Comparison of ENCODE assay signal across 7 cellular contexts in genomic region chr6:69732640-69733039, GRCh38.
DNase-seq lines count a peak whose midpoint lies in the region; ATAC-seq, FAIRE-seq and TF ChIP-seq lines count a peak whose summit lies in the region.

No MANE protein-coding gene starts in this region.

- peak; percentile 41 for TF ChIP-seq CTCF in RWPE2 (IDR thresholded peaks at IDR 0.05; ENCODE audit: poor library complexity, severe bottlenecking)
- TF ChIP-seq CTCF in spleen (IDR thresholded peaks at IDR 0.05 in 8 of 11, conservative IDR thresholded peaks at IDR 0.05 in 3 of 11): peak in 5 of 11 experiments; percentile 9 to 40 (median 22)
- TF ChIP-seq CTCF in left lung (IDR thresholded peaks at IDR 0.05): no peak

- H3K4me3 ChIP-seq in RWPE2 (ENCODE audit: severe bottlenecking) (no peak overlapping the region), spleen (no peak overlapping the region), left lung (no peak overlapping the region)
- no peak overlapping the region for H3K4me3 ChIP-seq in naive thymus-derived CD4-positive, alpha-beta T cell (ENCODE audit: low read length)

- H3K27ac ChIP-seq in RWPE2 (ENCODE audit: poor library complexity, severe bottlenecking) (no peak overlapping the region), spleen (no peak overlapping the region), left lung (no peak overlapping the region)
- no peak overlapping the region for H3K27ac ChIP-seq in naive thymus-derived CD4-positive, alpha-beta T cell (ENCODE audit: low read depth, low read length)

- H3K27ac Mint-ChIP-seq in naive thymus-derived CD4-positive, alpha-beta T cell: no peak overlapping the region

- 44 to 50% (median 49%) methylated on average over 2 of the region's 2 CpGs for WGBS in spleen, 5 donors

- no peak overlapping the region for H3K4me3 Mint-ChIP-seq in naive thymus-derived CD4-positive, alpha-beta T cell

- no peaks in the 10 kb centered on the region for H3K27me3 Mint-ChIP-seq in naive thymus-derived CD4-positive, alpha-beta T cell

- intact Hi-C loops in naive thymus-derived CD4-positive, alpha-beta T cell (cut with micrococcal nuclease): loop anchor here (1.0 to 10.0 kb wide), 6 partner anchors 103 to 435 kb away; no protein-coding TSS in a partner anchor
- intact Hi-C loops in spleen (cut with DNase I; ENCODE audit: low total_unique reads) (no loop called here), left lung (cut with DNase I) (no loop called here)

- POLR2A ChIA-PET in naive thymus-derived CD4-positive, alpha-beta T cell (lab: Charles Lee): no interaction called here

- H3K36me3 ChIP-seq in RWPE2 (ENCODE audit: low read depth) (peaks cover 4% of the 10 kb centered on the region; the same call in 1 of the 2 replicates), spleen (peaks cover 0 to 48% (median 3%) of the 10 kb centered on the region in 6 donors), left lung (peaks cover 0 to 4% of the 10 kb centered on the region in 2 donors)
- H3K36me3 ChIP-seq in naive thymus-derived CD4-positive, alpha-beta T cell (ENCODE audit: control insufficient read depth in 2 of 3, insufficient read depth in 3 of 3, low read length in 3 of 3): peaks cover 0 to 4% (median 0%) of the 10 kb centered on the region in 3 experiments

- H3K27me3 ChIP-seq in RWPE2 (ENCODE audit: insufficient read depth, poor library complexity, severe bottlenecking): no peaks in the 10 kb centered on the region
- no peaks in the 10 kb centered on the region for H3K27me3 ChIP-seq in naive thymus-derived CD4-positive, alpha-beta T cell (ENCODE audit: control insufficient read depth in 2 of 2, insufficient read depth in 2 of 2, low read length in 2 of 2)
- no peaks in the 10 kb centered on the region for H3K27me3 ChIP-seq in spleen (replicated peaks in 1 of 7)
- no peaks in the 10 kb centered on the region for H3K27me3 ChIP-seq in left lung

- peak; percentile 41 for FAIRE-seq in GM18507 (lab: Jason Lieb, UNC)

- H3K36me3 Mint-ChIP-seq in naive thymus-derived CD4-positive, alpha-beta T cell: peaks cover 0 to 16% (median 4%) of the 10 kb centered on the region in 5 donors

- H3K4me1 ChIP-seq in RWPE2 (ENCODE audit: insufficient read depth, poor library complexity, severe bottlenecking) (no peaks in the 10 kb centered on the region), spleen (peaks cover 0 to 11% (median 0%) of the 10 kb centered on the region in 6 donors), left lung (no peaks in the 10 kb centered on the region)
- H3K4me1 ChIP-seq in naive thymus-derived CD4-positive, alpha-beta T cell (ENCODE audit: control insufficient read depth in 2 of 2, insufficient read depth in 2 of 2, low read length in 2 of 2): no peaks in the 10 kb centered on the region

- no peaks in the 10 kb centered on the region for H3K9me3 Mint-ChIP-seq in naive thymus-derived CD4-positive, alpha-beta T cell

- ATAC-seq in HG02870 (IDR thresholded peaks at IDR 0.05; ENCODE audit: unreplicated experiment): peak; percentile 83
- ATAC-seq in RWPE2 (ENCODE audit: low read depth): no peak
- no peak for ATAC-seq in naive thymus-derived CD4-positive, alpha-beta T cell
- ATAC-seq in left lung: no peak

- H3K9me3 ChIP-seq in RWPE2 (ENCODE audit: severe bottlenecking) (no peaks in the 10 kb centered on the region), spleen (no peaks in the 10 kb centered on the region), left lung (no peaks in the 10 kb centered on the region)
- H3K9me3 ChIP-seq in naive thymus-derived CD4-positive, alpha-beta T cell (ENCODE audit: control insufficient read depth in 2 of 3, low read length in 3 of 3): no peaks in the 10 kb centered on the region

- H3K4me1 Mint-ChIP-seq in naive thymus-derived CD4-positive, alpha-beta T cell: peaks cover 0 to 9% (median 6%) of the 10 kb centered on the region in 7 donors

- CTCF ChIA-PET in naive thymus-derived CD4-positive, alpha-beta T cell (lab: Charles Lee): interaction anchor here (0.6 to 1.9 kb wide), 6 partner anchors 20 to 375 kb away, joined by 3 to 5 read pairs (median 3); partner anchors contain the start of genes COL19A1 and LMBRD1

- TF ChIP-seq POLR2A in spleen (IDR thresholded peaks at IDR 0.05): no peak

- no peak for DNase-seq in GM18507 (ENCODE audit: extremely low spot score, insufficient read length, low read depth)
- DNase-seq in RWPE2 (ENCODE audit: low spot score): no peak
- peak in 5 of 9 donors; percentile 3 to 25 (median 10) for DNase-seq in naive thymus-derived CD4-positive, alpha-beta T cell
- no peak for DNase-seq in GM03348 (ENCODE audit: low spot score)
- no peak for DNase-seq in spleen
- DNase-seq in left lung: no peak

Comparison
In these comparisons a context has a peak if more than half of its experiments do, and no peak if none do; other contexts are left out.
1. DNase-seq: peak in naive thymus-derived CD4-positive, alpha-beta T cell (5 of 9); none in GM18507 (single experiment), RWPE2 (single experiment), GM03348 (single experiment), spleen (single experiment) and left lung (0 of 2).
2. intact Hi-C loops: an anchor here in naive thymus-derived CD4-positive, alpha-beta T cell (1.0 to 10.0 kb wide); none called in spleen and left lung.